1 cellular context compared by ENCODE assay signal in the genomic region with DNA sequence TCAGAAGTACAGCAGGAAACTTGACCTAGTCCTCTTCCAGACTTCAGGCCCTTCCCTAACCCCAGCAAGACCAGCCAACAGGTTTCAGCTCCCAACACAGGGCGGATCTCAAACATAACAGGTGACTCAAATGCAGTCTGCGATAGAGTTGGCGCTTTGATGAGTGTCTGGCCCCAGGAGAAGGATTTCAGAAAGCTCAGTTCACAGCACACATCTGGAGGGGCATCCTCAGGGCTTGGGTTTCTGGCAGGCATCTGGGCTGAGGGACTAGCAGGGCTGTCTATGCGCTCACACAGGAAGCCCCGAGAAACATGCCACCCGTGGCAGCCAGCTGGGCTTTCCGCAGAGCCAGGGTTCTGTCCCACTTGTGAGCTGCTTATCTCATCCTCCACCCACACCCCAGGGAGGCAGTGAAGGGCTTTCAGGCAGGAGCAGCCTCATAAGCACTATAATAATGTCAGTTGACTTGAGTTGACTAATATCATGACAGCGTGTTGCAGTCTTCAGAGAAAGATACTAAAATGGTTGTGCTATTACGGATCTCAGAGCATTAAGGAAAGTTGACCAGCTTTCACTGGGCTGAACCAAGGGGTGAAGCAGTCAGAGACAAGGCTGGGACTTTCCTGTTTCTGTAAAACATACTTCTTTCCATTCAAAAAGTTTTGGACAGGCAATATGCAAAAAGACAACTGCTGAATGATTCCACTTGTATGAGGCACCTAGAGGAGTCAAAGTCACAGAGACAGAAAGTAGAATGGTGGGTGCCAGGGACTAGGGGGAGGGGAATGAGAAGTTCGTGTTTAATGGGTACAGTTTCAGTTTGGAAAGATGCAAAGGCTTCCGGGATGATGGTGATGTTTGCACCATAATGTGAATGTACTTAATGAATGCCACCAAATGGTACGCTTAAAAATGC.
A peak's percentile ranks its signal among the peaks of the same experiment; 100 is the strongest.
TF ChIP-seq lines count a peak whose summit lies in the region.

No MANE protein-coding gene starts in this region.

TF ChIP-seq in GM12878, 131 proteins besides CTCF, POLR2A, EP300 and RAD21 (continued from another document and continues in another):
- TF ChIP-seq, protein P1, sequence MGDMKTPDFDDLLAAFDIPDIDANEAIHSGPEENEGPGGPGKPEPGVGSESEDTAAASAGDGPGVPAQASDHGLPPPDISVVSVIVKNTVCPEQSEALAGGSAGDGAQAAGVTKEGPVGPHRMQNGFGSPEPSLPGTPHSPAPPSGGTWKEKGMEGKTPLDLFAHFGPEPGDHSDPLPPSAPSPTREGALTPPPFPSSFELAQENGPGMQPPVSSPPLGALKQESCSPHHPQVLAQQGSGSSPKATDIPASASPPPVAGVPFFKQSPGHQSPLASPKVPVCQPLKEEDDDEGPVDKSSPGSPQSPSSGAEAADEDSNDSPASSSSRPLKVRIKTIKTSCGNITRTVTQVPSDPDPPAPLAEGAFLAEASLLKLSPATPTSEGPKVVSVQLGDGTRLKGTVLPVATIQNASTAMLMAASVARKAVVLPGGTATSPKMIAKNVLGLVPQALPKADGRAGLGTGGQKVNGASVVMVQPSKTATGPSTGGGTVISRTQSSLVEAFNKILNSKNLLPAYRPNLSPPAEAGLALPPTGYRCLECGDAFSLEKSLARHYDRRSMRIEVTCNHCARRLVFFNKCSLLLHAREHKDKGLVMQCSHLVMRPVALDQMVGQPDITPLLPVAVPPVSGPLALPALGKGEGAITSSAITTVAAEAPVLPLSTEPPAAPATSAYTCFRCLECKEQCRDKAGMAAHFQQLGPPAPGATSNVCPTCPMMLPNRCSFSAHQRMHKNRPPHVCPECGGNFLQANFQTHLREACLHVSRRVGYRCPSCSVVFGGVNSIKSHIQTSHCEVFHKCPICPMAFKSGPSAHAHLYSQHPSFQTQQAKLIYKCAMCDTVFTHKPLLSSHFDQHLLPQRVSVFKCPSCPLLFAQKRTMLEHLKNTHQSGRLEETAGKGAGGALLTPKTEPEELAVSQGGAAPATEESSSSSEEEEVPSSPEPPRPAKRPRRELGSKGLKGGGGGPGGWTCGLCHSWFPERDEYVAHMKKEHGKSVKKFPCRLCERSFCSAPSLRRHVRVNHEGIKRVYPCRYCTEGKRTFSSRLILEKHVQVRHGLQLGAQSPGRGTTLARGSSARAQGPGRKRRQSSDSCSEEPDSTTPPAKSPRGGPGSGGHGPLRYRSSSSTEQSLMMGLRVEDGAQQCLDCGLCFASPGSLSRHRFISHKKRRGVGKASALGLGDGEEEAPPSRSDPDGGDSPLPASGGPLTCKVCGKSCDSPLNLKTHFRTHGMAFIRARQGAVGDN (IDR thresholded peaks at IDR 0.05): peak; percentile 77
- TF ChIP-seq EGR1 (IDR thresholded peaks at IDR 0.05; ENCODE audit: borderline replicate concordance in 1 of 2, low read depth in 2 of 2, low read length in 2 of 2) (peak in 1 of 2 experiments; percentile 84; a peak in 2 of 3 replicates), CHD1 (IDR thresholded peaks at IDR 0.05; ENCODE audit: low read depth, low read length) (0 out of 2 replicates have a peak, but pooled peaks have one; percentile 54), RCOR1 (conservative IDR thresholded peaks at IDR 0.05; ENCODE audit: low read depth, low read length) (no peak), POU2F2 (IDR thresholded peaks at IDR 0.05; ENCODE audit: borderline replicate concordance, low read depth, low read length) (peak; percentile 78), RFX5 (IDR thresholded peaks at IDR 0.05; ENCODE audit: low read depth, low read length) (no peak), POLR2AphosphoS2 (IDR thresholded peaks at IDR 0.05; ENCODE audit: low read depth, low read length) (peak; percentile 36; the same call in 1 of the 2 replicates), RB1 (IDR thresholded peaks at IDR 0.05; ENCODE audit: borderline replicate concordance) (no peak), SIX5 (IDR thresholded peaks at IDR 0.05; ENCODE audit: low read depth, low read length, severe bottlenecking) (no peak), EZH2 (IDR thresholded peaks at IDR 0.05; ENCODE audit: borderline replicate concordance, control insufficient read depth, low read depth, low read length) (no peak), ZNF384 (IDR thresholded peaks at IDR 0.05; ENCODE audit: borderline replicate concordance, low read depth, low read length) (no peak), ZNF274 (IDR thresholded peaks at IDR 0.05; ENCODE audit: insufficient read depth, insufficient read length) (no peak), FOXK2 (IDR thresholded peaks at IDR 0.05) (no peak), HDGF (IDR thresholded peaks at IDR 0.05) (peak; percentile 70; the same call in 1 of the 2 replicates), NRF1 (conservative IDR thresholded peaks at IDR 0.05; ENCODE audit: low read depth, low read length) (no peak), IRF4 (IDR thresholded peaks at IDR 0.05; ENCODE audit: low read depth, low read length) (peak; percentile 96), TCF12 (IDR thresholded peaks at IDR 0.05; ENCODE audit: low read depth, low read length) (peak; percentile 95), ZNF207 (IDR thresholded peaks at IDR 0.05; ENCODE audit: borderline replicate concordance) (no peak), YBX1 (IDR thresholded peaks at IDR 0.05) (no peak), TARDBP (IDR thresholded peaks at IDR 0.05; ENCODE audit: borderline replicate concordance) (no peak; the same call in 1 of the 2 replicates), DPF2 (IDR thresholded peaks at IDR 0.05) (peak; percentile 76; the same call in 1 of the 2 replicates), PML (IDR thresholded peaks at IDR 0.05; ENCODE audit: low read length) (0 out of 2 replicates have a peak, but pooled peaks have one; percentile 81), POLR2AphosphoS5 (IDR thresholded peaks at IDR 0.05; ENCODE audit: low read length) (peak; percentile 81; the same call in 1 of the 2 replicates), RAD51 (IDR thresholded peaks at IDR 0.05) (0 out of 2 replicates have a peak, but pooled peaks have one; percentile 10), SUZ12 (IDR thresholded peaks at IDR 0.05; ENCODE audit: unreplicated experiment) (no peak), ASH2L (IDR thresholded peaks at IDR 0.05; ENCODE audit: borderline replicate concordance, low read depth) (no peak; the same call in 1 of the 2 replicates), BCL11A (IDR thresholded peaks at IDR 0.05; ENCODE audit: low read depth, low read length) (peak; percentile 56), CBX5 (IDR thresholded peaks at IDR 0.05; ENCODE audit: low read depth) (peak; percentile 88; the same call in 1 of the 2 replicates)
- TF ChIP-seq, protein P2, sequence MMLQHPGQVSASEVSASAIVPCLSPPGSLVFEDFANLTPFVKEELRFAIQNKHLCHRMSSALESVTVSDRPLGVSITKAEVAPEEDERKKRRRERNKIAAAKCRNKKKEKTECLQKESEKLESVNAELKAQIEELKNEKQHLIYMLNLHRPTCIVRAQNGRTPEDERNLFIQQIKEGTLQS (IDR thresholded peaks at IDR 0.05; ENCODE audit: borderline replicate concordance, extremely low read depth, low read depth, low read length): no peak
- TF ChIP-seq, protein P3, sequence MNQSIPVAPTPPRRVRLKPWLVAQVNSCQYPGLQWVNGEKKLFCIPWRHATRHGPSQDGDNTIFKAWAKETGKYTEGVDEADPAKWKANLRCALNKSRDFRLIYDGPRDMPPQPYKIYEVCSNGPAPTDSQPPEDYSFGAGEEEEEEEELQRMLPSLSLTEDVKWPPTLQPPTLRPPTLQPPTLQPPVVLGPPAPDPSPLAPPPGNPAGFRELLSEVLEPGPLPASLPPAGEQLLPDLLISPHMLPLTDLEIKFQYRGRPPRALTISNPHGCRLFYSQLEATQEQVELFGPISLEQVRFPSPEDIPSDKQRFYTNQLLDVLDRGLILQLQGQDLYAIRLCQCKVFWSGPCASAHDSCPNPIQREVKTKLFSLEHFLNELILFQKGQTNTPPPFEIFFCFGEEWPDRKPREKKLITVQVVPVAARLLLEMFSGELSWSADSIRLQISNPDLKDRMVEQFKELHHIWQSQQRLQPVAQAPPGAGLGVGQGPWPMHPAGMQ (IDR thresholded peaks at IDR 0.05; ENCODE audit: borderline replicate concordance): no peak
- TF ChIP-seq, protein P4, sequence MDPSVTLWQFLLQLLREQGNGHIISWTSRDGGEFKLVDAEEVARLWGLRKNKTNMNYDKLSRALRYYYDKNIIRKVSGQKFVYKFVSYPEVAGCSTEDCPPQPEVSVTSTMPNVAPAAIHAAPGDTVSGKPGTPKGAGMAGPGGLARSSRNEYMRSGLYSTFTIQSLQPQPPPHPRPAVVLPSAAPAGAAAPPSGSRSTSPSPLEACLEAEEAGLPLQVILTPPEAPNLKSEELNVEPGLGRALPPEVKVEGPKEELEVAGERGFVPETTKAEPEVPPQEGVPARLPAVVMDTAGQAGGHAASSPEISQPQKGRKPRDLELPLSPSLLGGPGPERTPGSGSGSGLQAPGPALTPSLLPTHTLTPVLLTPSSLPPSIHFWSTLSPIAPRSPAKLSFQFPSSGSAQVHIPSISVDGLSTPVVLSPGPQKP (IDR thresholded peaks at IDR 0.05; ENCODE audit: low read depth, low read length): no peak
- TF ChIP-seq, protein P5, sequence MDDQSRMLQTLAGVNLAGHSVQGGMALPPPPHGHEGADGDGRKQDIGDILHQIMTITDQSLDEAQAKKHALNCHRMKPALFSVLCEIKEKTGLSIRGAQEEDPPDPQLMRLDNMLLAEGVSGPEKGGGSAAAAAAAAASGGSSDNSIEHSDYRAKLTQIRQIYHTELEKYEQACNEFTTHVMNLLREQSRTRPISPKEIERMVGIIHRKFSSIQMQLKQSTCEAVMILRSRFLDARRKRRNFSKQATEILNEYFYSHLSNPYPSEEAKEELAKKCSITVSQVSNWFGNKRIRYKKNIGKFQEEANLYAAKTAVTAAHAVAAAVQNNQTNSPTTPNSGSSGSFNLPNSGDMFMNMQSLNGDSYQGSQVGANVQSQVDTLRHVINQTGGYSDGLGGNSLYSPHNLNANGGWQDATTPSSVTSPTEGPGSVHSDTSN (IDR thresholded peaks at IDR 0.05; ENCODE audit: insufficient replicate concordance, low read depth, low read length): no peak
- TF ChIP-seq, protein P6, sequence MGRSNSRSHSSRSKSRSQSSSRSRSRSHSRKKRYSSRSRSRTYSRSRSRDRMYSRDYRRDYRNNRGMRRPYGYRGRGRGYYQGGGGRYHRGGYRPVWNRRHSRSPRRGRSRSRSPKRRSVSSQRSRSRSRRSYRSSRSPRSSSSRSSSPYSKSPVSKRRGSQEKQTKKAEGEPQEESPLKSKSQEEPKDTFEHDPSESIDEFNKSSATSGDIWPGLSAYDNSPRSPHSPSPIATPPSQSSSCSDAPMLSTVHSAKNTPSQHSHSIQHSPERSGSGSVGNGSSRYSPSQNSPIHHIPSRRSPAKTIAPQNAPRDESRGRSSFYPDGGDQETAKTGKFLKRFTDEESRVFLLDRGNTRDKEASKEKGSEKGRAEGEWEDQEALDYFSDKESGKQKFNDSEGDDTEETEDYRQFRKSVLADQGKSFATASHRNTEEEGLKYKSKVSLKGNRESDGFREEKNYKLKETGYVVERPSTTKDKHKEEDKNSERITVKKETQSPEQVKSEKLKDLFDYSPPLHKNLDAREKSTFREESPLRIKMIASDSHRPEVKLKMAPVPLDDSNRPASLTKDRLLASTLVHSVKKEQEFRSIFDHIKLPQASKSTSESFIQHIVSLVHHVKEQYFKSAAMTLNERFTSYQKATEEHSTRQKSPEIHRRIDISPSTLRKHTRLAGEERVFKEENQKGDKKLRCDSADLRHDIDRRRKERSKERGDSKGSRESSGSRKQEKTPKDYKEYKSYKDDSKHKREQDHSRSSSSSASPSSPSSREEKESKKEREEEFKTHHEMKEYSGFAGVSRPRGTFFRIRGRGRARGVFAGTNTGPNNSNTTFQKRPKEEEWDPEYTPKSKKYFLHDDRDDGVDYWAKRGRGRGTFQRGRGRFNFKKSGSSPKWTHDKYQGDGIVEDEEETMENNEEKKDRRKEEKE (IDR thresholded peaks at IDR 0.05): no peak
- TF ChIP-seq, protein P7, sequence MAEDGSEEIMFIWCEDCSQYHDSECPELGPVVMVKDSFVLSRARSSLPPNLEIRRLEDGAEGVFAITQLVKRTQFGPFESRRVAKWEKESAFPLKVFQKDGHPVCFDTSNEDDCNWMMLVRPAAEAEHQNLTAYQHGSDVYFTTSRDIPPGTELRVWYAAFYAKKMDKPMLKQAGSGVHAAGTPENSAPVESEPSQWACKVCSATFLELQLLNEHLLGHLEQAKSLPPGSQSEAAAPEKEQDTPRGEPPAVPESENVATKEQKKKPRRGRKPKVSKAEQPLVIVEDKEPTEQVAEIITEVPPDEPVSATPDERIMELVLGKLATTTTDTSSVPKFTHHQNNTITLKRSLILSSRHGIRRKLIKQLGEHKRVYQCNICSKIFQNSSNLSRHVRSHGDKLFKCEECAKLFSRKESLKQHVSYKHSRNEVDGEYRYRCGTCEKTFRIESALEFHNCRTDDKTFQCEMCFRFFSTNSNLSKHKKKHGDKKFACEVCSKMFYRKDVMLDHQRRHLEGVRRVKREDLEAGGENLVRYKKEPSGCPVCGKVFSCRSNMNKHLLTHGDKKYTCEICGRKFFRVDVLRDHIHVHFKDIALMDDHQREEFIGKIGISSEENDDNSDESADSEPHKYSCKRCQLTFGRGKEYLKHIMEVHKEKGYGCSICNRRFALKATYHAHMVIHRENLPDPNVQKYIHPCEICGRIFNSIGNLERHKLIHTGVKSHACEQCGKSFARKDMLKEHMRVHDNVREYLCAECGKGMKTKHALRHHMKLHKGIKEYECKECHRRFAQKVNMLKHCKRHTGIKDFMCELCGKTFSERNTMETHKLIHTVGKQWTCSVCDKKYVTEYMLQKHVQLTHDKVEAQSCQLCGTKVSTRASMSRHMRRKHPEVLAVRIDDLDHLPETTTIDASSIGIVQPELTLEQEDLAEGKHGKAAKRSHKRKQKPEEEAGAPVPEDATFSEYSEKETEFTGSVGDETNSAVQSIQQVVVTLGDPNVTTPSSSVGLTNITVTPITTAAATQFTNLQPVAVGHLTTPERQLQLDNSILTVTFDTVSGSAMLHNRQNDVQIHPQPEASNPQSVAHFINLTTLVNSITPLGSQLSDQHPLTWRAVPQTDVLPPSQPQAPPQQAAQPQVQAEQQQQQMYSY (CRISPR knock-in tag; IDR thresholded peaks at IDR 0.05): 0 out of 2 replicates have a peak, but pooled peaks have one; percentile 42
- TF ChIP-seq, protein P8, sequence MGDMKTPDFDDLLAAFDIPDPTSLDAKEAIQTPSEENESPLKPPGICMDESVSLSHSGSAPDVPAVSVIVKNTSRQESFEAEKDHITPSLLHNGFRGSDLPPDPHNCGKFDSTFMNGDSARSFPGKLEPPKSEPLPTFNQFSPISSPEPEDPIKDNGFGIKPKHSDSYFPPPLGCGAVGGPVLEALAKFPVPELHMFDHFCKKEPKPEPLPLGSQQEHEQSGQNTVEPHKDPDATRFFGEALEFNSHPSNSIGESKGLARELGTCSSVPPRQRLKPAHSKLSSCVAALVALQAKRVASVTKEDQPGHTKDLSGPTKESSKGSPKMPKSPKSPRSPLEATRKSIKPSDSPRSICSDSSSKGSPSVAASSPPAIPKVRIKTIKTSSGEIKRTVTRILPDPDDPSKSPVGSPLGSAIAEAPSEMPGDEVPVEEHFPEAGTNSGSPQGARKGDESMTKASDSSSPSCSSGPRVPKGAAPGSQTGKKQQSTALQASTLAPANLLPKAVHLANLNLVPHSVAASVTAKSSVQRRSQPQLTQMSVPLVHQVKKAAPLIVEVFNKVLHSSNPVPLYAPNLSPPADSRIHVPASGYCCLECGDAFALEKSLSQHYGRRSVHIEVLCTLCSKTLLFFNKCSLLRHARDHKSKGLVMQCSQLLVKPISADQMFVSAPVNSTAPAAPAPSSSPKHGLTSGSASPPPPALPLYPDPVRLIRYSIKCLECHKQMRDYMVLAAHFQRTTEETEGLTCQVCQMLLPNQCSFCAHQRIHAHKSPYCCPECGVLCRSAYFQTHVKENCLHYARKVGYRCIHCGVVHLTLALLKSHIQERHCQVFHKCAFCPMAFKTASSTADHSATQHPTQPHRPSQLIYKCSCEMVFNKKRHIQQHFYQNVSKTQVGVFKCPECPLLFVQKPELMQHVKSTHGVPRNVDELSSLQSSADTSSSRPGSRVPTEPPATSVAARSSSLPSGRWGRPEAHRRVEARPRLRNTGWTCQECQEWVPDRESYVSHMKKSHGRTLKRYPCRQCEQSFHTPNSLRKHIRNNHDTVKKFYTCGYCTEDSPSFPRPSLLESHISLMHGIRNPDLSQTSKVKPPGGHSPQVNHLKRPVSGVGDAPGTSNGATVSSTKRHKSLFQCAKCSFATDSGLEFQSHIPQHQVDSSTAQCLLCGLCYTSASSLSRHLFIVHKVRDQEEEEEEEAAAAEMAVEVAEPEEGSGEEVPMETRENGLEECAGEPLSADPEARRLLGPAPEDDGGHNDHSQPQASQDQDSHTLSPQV (IDR thresholded peaks at IDR 0.05): no peak
